ENCODE assay signal across 32 cellular contexts in genomic region chr17:75334723-75335122, GRCh38. TPM values are rescaled to one million over a fixed set of nuclear protein-coding genes. Genes with fewer than 3 reads are reported as not detected.
DNase-seq lines count a peak whose midpoint lies in the region; ATAC-seq, FAIRE-seq and TF ChIP-seq lines count a peak whose summit lies in the region.
"Had no signal": no experiment of that assay in that cellular context is flagged by ENCODE, and none has a peak within 500 bp of the region (broad histone marks: within the 10 kb centered on the region; RNA-seq: fewer than 3 reads in every experiment).

No MANE protein-coding gene starts in this region.

- no peak for TF ChIP-seq POLR2A in K562 (conservative IDR thresholded peaks at IDR 0.05)

- FAIRE-seq in K562 (lab: Jason Lieb, UNC) = no peak
- FAIRE-seq: A549 had no signal

- H4K8ac ChIP-seq in trophoblast cell (ENCODE audit: low read depth, low read length) = no peak overlapping the region

- CTCF ChIA-PET in activated CD8-positive, alpha-beta T cell treated with anti-CD3 and anti-CD28 coated beads, Interleukin-2, amount 10 ng/mL, durations not matched to agents 7 days and 5 days (lab: Charles Lee) = interaction anchor here (4.2 to 6.9 kb wide), 3 partner anchors 12 to 77 kb away, joined by 19 to 46 read pairs (median 29); no protein-coding TSS in a partner anchor
- CTCF ChIA-PET in activated CD8-positive, alpha-beta T cell treated with anti-CD3 and anti-CD28 coated beads for 36 hours (lab: Charles Lee) = interaction anchor here (1.0 to 2.1 kb wide), 3 partner anchors 11 to 27 kb away, joined by 3 to 7 read pairs (median 7); no protein-coding TSS in a partner anchor
- CTCF ChIA-PET in K562 (lab: Yijun Ruan, JAX; ENCODE audit: low intra/inter-chr PET ratio) = no interaction called here

- peaks cover 3% of the 10 kb centered on the region; the same call in 1 of the 2 replicates for H4K20me1 ChIP-seq in K562 (replicated peaks; ENCODE audit: control insufficient read depth, insufficient read depth, low read length)

- H3K4me1 ChIP-seq in K562 (replicated peaks in 1 of 2; ENCODE audit: control insufficient read depth in 2 of 2, insufficient read depth in 2 of 2, low read length in 2 of 2) (peaks cover 15 to 20% of the 10 kb centered on the region in 2 experiments), trophoblast cell (ENCODE audit: control insufficient read depth in 1 of 2, insufficient read depth in 2 of 2, low read length in 2 of 2) (peaks cover 3 to 5% of the 10 kb centered on the region in 2 experiments)
- H3K4me1 ChIP-seq: A549, uterus had no signal

- peak overlapping the region; percentile 26 for H3K4ac ChIP-seq in trophoblast cell (ENCODE audit: low read depth, low read length)

- H3K9ac ChIP-seq in K562 (ENCODE audit: insufficient read depth in 1 of 2, low read depth in 2 of 2, low read length in 2 of 2) (no peak overlapping the region), trophoblast cell (ENCODE audit: low read length) (no peak overlapping the region)

- peaks cover 36% of the 10 kb centered on the region for H3K36me3 Mint-ChIP-seq in activated CD8-positive, alpha-beta T cell treated with anti-CD3 and anti-CD28 coated beads, Interleukin-2, amount 10 ng/mL, durations not matched to agents 7 days and 5 days (ENCODE audit: low read depth)
- H3K36me3 Mint-ChIP-seq in activated CD8-positive, alpha-beta T cell treated with anti-CD3 and anti-CD28 coated beads for 36 hours (ENCODE audit: low read depth) = peaks cover 21% of the 10 kb centered on the region

- peaks cover 77% of the 10 kb centered on the region for H3K4me1 Mint-ChIP-seq in activated CD8-positive, alpha-beta T cell treated with anti-CD3 and anti-CD28 coated beads, Interleukin-2, amount 10 ng/mL, durations not matched to agents 7 days and 5 days (ENCODE audit: low read depth)
- H3K4me1 Mint-ChIP-seq in activated CD8-positive, alpha-beta T cell treated with anti-CD3 and anti-CD28 coated beads for 36 hours (ENCODE audit: low read depth) = peaks cover 65% of the 10 kb centered on the region

- TF ChIP-seq EP300 in K562 (IDR thresholded peaks at IDR 0.05; ENCODE audit: low read length) = no peak

- no peak overlapping the region for H3K14ac ChIP-seq in trophoblast cell (ENCODE audit: low read length)

- H4K91ac ChIP-seq in trophoblast cell (ENCODE audit: low read depth, low read length) = no peak overlapping the region

- H3K4me3 Mint-ChIP-seq in activated CD8-positive, alpha-beta T cell treated with anti-CD3 and anti-CD28 coated beads, Interleukin-2, amount 10 ng/mL, durations not matched to agents 7 days and 5 days = no peak overlapping the region
- H3K4me3 Mint-ChIP-seq in activated CD8-positive, alpha-beta T cell treated with anti-CD3 and anti-CD28 coated beads for 36 hours = no peak overlapping the region
- H3K4me3 Mint-ChIP-seq: activated T-helper 17 cell treated with anti-CD3 and anti-CD28 coated beads, Interleukin-2, amount 50 U/mL, for 72 hours; effector memory CD8-positive, alpha-beta T cell; HFFc6; stimulated activated naive CD8-positive, alpha-beta T cell treated with anti-CD3 and anti-CD28 coated beads, Interleukin-15, amount 100 ng/mL, for 72 hours had no signal

- TF ChIP-seq CTCF in activated CD8-positive, alpha-beta T cell treated with anti-CD3 and anti-CD28 coated beads for 36 hours (IDR thresholded peaks at IDR 0.05) = no peak
- TF ChIP-seq CTCF in K562 (IDR thresholded peaks at IDR 0.05 in 2 of 3, conservative IDR thresholded peaks at IDR 0.05 in 1 of 3; ENCODE audit: insufficient read depth in 2 of 3, low read depth in 1 of 3, low read length in 3 of 3) = no peak

- no peak overlapping the region for H3K4me2 ChIP-seq in K562 (ENCODE audit: insufficient read depth, low read length)
- no peak overlapping the region for H3K4me2 ChIP-seq in trophoblast cell (ENCODE audit: low read length)
- H3K4me2 ChIP-seq: A549 had no signal

- no peak overlapping the region for H2AK5ac ChIP-seq in trophoblast cell (ENCODE audit: low read length)

- H2AFZ ChIP-seq in K562 (ENCODE audit: low read depth, low read length) (no peak overlapping the region), trophoblast cell (ENCODE audit: insufficient read depth, low read length, poor library complexity) (no peak overlapping the region)

- H2BK12ac ChIP-seq in trophoblast cell (ENCODE audit: low read length) = no peak overlapping the region

- TF ChIP-seq RAD21 in K562 (CRISPR knock-in tag; conservative IDR thresholded peaks at IDR 0.05 in 1 of 2, IDR thresholded peaks at IDR 0.05 in 1 of 2) = no peak

- H3K23ac ChIP-seq in trophoblast cell (ENCODE audit: low read length) = no peak overlapping the region

- H3K27me3 Mint-ChIP-seq in activated CD8-positive, alpha-beta T cell treated with anti-CD3 and anti-CD28 coated beads, Interleukin-2, amount 10 ng/mL, durations not matched to agents 7 days and 5 days (ENCODE audit: low read depth) = no peaks in the 10 kb centered on the region
- no peaks in the 10 kb centered on the region for H3K27me3 Mint-ChIP-seq in activated CD8-positive, alpha-beta T cell treated with anti-CD3 and anti-CD28 coated beads for 36 hours
- H3K27me3 Mint-ChIP-seq: activated T-helper 17 cell treated with anti-CD3 and anti-CD28 coated beads, Interleukin-2, amount 50 U/mL, for 72 hours; effector memory CD8-positive, alpha-beta T cell; stimulated activated naive CD8-positive, alpha-beta T cell treated with anti-CD3 and anti-CD28 coated beads, Interleukin-15, amount 100 ng/mL, for 72 hours had no signal

- H3K36me3 ChIP-seq in KOPT-K1 (ENCODE audit: insufficient read depth, low read length) (peaks cover 24% of the 10 kb centered on the region), K562 (ENCODE audit: control insufficient read depth, insufficient read depth, low read length) (peaks cover 28% of the 10 kb centered on the region; the same call in 1 of the 3 replicates), trophoblast cell (ENCODE audit: control insufficient read depth in 1 of 2, insufficient read depth in 2 of 2, low read length in 2 of 2) (peaks cover 2 to 9% of the 10 kb centered on the region in 2 experiments)
- H3K36me3 ChIP-seq: right atrium auricular region, uterus had no signal

- no peaks in the 10 kb centered on the region for H3K9me1 ChIP-seq in K562 (ENCODE audit: control insufficient read depth, insufficient read depth, low read length)

- no peak overlapping the region for H3K4me3 ChIP-seq in K562
- no peak overlapping the region for H3K4me3 ChIP-seq in trophoblast cell (ENCODE audit: low read depth, low read length)
- H3K4me3 ChIP-seq: A549, left lung, right atrium auricular region, thoracic aorta, uterus had no signal

- H3K79me2 ChIP-seq in K562 (ENCODE audit: control insufficient read depth, insufficient read depth, low read length) (peaks cover 79% of the 10 kb centered on the region), trophoblast cell (ENCODE audit: control insufficient read depth, insufficient read depth, low read length, poor library complexity) (peaks cover 2% of the 10 kb centered on the region)

- no peaks in the 10 kb centered on the region for H3K79me1 ChIP-seq in trophoblast cell (ENCODE audit: low read length)

- BruUV-seq in K562 (replicated peaks; lab: Mats Ljungman, UMichigan) = no TSS peak

- 100% methylated on average over 3 of the region's 3 CpGs for WGBS in K562 (ENCODE audit: insufficient coverage, low coverage, missing lambda C conversion rate)
- no CpG with 5 or more reads among the region's 3 CpGs for WGBS in trophoblast cell (ENCODE audit: extremely low coverage, insufficient coverage, insufficient read length)

- H3K27me3 ChIP-seq in K562 (ENCODE audit: control insufficient read depth in 2 of 2, insufficient read depth in 2 of 2, low read length in 2 of 2) (no peaks in the 10 kb centered on the region), trophoblast cell (ENCODE audit: insufficient read depth, low read length) (no peaks in the 10 kb centered on the region)
- H3K27me3 ChIP-seq: left lung, right atrium auricular region, uterus had no signal

- POLR2A ChIA-PET in activated CD8-positive, alpha-beta T cell treated with anti-CD3 and anti-CD28 coated beads, Interleukin-2, amount 10 ng/mL, durations not matched to agents 7 days and 5 days (lab: Charles Lee) = interaction anchor here (2.0 kb wide), 1 partner anchor 9 kb away, joined by 5 read pairs; no protein-coding TSS in a partner anchor
- POLR2A ChIA-PET in activated CD8-positive, alpha-beta T cell treated with anti-CD3 and anti-CD28 coated beads for 36 hours (lab: Charles Lee) = no interaction called here
- POLR2A ChIA-PET in K562 (lab: Yijun Ruan, JAX) = interaction anchor here (1.1 to 1.7 kb wide), 3 partner anchors 15 to 60 kb away, joined by 3 to 5 read pairs (median 4); no protein-coding TSS in a partner anchor

- peak overlapping the region; percentile 3 for H3K27ac Mint-ChIP-seq in activated CD8-positive, alpha-beta T cell treated with anti-CD3 and anti-CD28 coated beads, Interleukin-2, amount 10 ng/mL, durations not matched to agents 7 days and 5 days
- H3K27ac Mint-ChIP-seq in activated CD8-positive, alpha-beta T cell treated with anti-CD3 and anti-CD28 coated beads for 36 hours = no peak overlapping the region
- H3K27ac Mint-ChIP-seq: activated naive CD4-positive, alpha-beta T cell treated with anti-CD3 and anti-CD28 coated beads, Interleukin-2, amount 50 U/mL, for 72 hours; activated T-helper 17 cell treated with anti-CD3 and anti-CD28 coated beads, Interleukin-2, amount 50 U/mL, for 72 hours; HFFc6; stimulated activated naive CD8-positive, alpha-beta T cell treated with anti-CD3 and anti-CD28 coated beads, Interleukin-15, amount 100 ng/mL, for 72 hours had no signal

- DNase-seq in activated CD8-positive, alpha-beta T cell treated with anti-CD3 and anti-CD28 coated beads, Interleukin-2, amount 10 ng/mL, durations not matched to agents 7 days and 5 days = no peak
- DNase-seq in activated CD8-positive, alpha-beta T cell treated with anti-CD3 and anti-CD28 coated beads for 36 hours = no peak
- no peak for DNase-seq in K562 (ENCODE audit: extremely low read depth in 1 of 4, low spot score in 3 of 4)
- DNase-seq in trophoblast cell = no peak
- no peak for DNase-seq in NCI-H524 treated with DMSO at 0.1 percent for 48 hours (lab: John Stamatoyannopoulos, UW)
- DNase-seq: caudate nucleus; cortex of kidney; effector memory CD8-positive, alpha-beta T cell; GOT3; HFFc6; IMR-90; islet precursor cell; left lung; mesenchymal stem cell; NCI-H146; NCI-H2107; NCI-H748 treated with DMSO at 0.1 percent for 48 hours; posterior cingulate gyrus; SIG-M5; stimulated activated CD4-positive, alpha-beta T cell treated with anti-CD3 and anti-CD28 coated beads, Interleukin-1b, Interleukin-23, amount 100 ng/mL, for 48 hours; stimulated activated naive CD8-positive, alpha-beta T cell treated with anti-CD3 and anti-CD28 coated beads, Interleukin-15, amount 100 ng/mL, for 72 hours; T1000; uterus had no signal

- H3K18ac ChIP-seq in trophoblast cell (ENCODE audit: low read length) = no peak overlapping the region

- peak overlapping the region; percentile 82 for H3K27ac ChIP-seq in KOPT-K1 (ENCODE audit: low read depth, low read length, poor library complexity, severe bottlenecking)
- no peak overlapping the region for H3K27ac ChIP-seq in K562 (ENCODE audit: extremely low read depth, low read depth, low read length)
- no peak overlapping the region for H3K27ac ChIP-seq in trophoblast cell (ENCODE audit: low read depth, low read length)
- H3K27ac ChIP-seq: A549, left lung, right atrium auricular region, thoracic aorta, uterus, VCaP had no signal

- in situ Hi-C loops in K562 (cut with MboI) = no loop called here

- ATAC-seq in activated CD8-positive, alpha-beta T cell treated with anti-CD3 and anti-CD28 coated beads, Interleukin-2, amount 10 ng/mL, durations not matched to agents 7 days and 5 days = no peak
- ATAC-seq in activated CD8-positive, alpha-beta T cell treated with anti-CD3 and anti-CD28 coated beads for 36 hours = no peak
- no peak for ATAC-seq in K562
- ATAC-seq in GM21526 (IDR thresholded peaks at IDR 0.05; ENCODE audit: low FRiP score, unreplicated experiment) = no peak
- ATAC-seq in GM19351 (IDR thresholded peaks at IDR 0.05; ENCODE audit: unreplicated experiment) = no peak
- ATAC-seq: A549; activated naive CD4-positive, alpha-beta T cell treated with anti-CD3 and anti-CD28 coated beads, Interleukin-2, amount 50 U/mL, for 72 hours; activated T-helper 17 cell treated with anti-CD3 and anti-CD28 coated beads, Interleukin-2, amount 50 U/mL, for 72 hours; effector memory CD8-positive, alpha-beta T cell; left lung; stimulated activated naive CD8-positive, alpha-beta T cell treated with anti-CD3 and anti-CD28 coated beads, Interleukin-15, amount 100 ng/mL, for 72 hours had no signal

- H2BK120ac ChIP-seq in trophoblast cell (ENCODE audit: insufficient read depth, low read length, poor library complexity) = no peak overlapping the region

- intact Hi-C loops in activated CD8-positive, alpha-beta T cell treated with anti-CD3 and anti-CD28 coated beads for 36 hours (cut with micrococcal nuclease) = no loop called here
- intact Hi-C loops in K562 (cut with micrococcal nuclease) = no loop called here

- H2BK5ac ChIP-seq in trophoblast cell (ENCODE audit: low read depth, low read length, poor library complexity) = no peak overlapping the region

- H3K9me3 Mint-ChIP-seq in activated CD8-positive, alpha-beta T cell treated with anti-CD3 and anti-CD28 coated beads, Interleukin-2, amount 10 ng/mL, durations not matched to agents 7 days and 5 days (ENCODE audit: insufficient read depth) = no peaks in the 10 kb centered on the region
- H3K9me3 Mint-ChIP-seq in activated CD8-positive, alpha-beta T cell treated with anti-CD3 and anti-CD28 coated beads for 36 hours = no peaks in the 10 kb centered on the region
- H3K9me3 Mint-ChIP-seq: activated naive CD4-positive, alpha-beta T cell treated with anti-CD3 and anti-CD28 coated beads, Interleukin-2, amount 50 U/mL, for 72 hours; activated T-helper 17 cell treated with anti-CD3 and anti-CD28 coated beads, Interleukin-2, amount 50 U/mL, for 72 hours; effector memory CD8-positive, alpha-beta T cell; HFFc6; stimulated activated naive CD8-positive, alpha-beta T cell treated with anti-CD3 and anti-CD28 coated beads, Interleukin-15, amount 100 ng/mL, for 72 hours had no signal

- no peak overlapping the region for H4K12ac ChIP-seq in trophoblast cell (ENCODE audit: low read depth, low read length)

- H3K9me3 ChIP-seq in KOPT-K1 (ENCODE audit: insufficient read depth, low read length, poor library complexity, severe bottlenecking) (no peaks in the 10 kb centered on the region), K562 (replicated peaks; ENCODE audit: control insufficient read depth, insufficient read depth, low read depth, low read length) (no peaks in the 10 kb centered on the region), trophoblast cell (ENCODE audit: insufficient read depth, low read depth, low read length) (no peaks in the 10 kb centered on the region)
- H3K9me3 ChIP-seq: A549, left lung, right atrium auricular region, thoracic aorta, uterus had no signal

RNA-seq across cellular contexts. Expression of gene SLC25A19, which starts 45.5 kb away (rescaled TPM):
- total RNA-seq in activated CD8-positive, alpha-beta T cell treated with anti-CD3 and anti-CD28 coated beads, Interleukin-2, amount 10 ng/mL, durations not matched to agents 7 days and 5 days = 10 to 100 TPM; 41.1 to 43.6 TPM
- 10 to 100 TPM; 55.1 to 55.2 TPM for total RNA-seq in activated CD8-positive, alpha-beta T cell treated with anti-CD3 and anti-CD28 coated beads for 36 hours
- total RNA-seq in K562 (2011; cell fraction: chromatin; rRNA removed; ENCODE audit: low replicate concordance) = 80.8 and 110 TPM in 2 replicates
- 83.7 and 96.9 TPM in 2 replicates for total RNA-seq in K562 (2011; cell fraction: nucleolus; rRNA removed)
- total RNA-seq in K562 (2011; cell fraction: nucleoplasm; rRNA removed) = 75.9 and 93.0 TPM in 2 replicates
- total RNA-seq in K562 (2014; rRNA removed) = 56.1 and 71.6 TPM in 2 replicates
- 35.9 and 45.2 TPM in 2 replicates for total RNA-seq in K562 (2014; rRNA removed; fragmentation: Illumina TruSeq; extraction: Trizol)
- 49.0 and 49.3 TPM in 2 replicates for total RNA-seq in K562 (2015; rRNA removed; fragmentation: Illumina TruSeq; extraction: Trizol)
- 73.4 and 76.6 TPM in 2 replicates for total RNA-seq in K562 (2021)
- 51.7 and 55.3 TPM in 2 replicates for polyA plus RNA-seq in K562 (2011; rRNA removed)
- 70.2 and 111 TPM in 2 replicates for polyA plus RNA-seq in K562 (2011; cell fraction: cytosol; rRNA removed)
- polyA plus RNA-seq in K562 (2011; cell fraction: nucleus; rRNA removed) = 50.7 and 83.5 TPM in 2 replicates
- 26.6 and 58.9 TPM in 2 replicates for polyA plus RNA-seq in K562 (2012)
- 57.1 and 60.9 TPM in 2 replicates for polyA plus RNA-seq in K562 (2014; fragmentation: Illumina TruSeq; extraction: Trizol)
- polyA plus RNA-seq in K562 (2014; fragmentation: Nextera tagmentation; extraction: Ambion mirVana) = 10 to 100 TPM; 33.4 to 49.3 TPM
- polyA plus RNA-seq in K562 (2014; rRNA removed) = 73.1 and 83.5 TPM in 2 replicates
- 29.7 and 31.1 TPM in 2 replicates for polyA minus RNA-seq in K562 (2011; rRNA and poly(A)+ RNA removed)
- polyA minus RNA-seq in K562 (2011; cell fraction: cytosol; rRNA and poly(A)+ RNA removed) = 18.5 and 33.6 TPM in 2 replicates
- polyA minus RNA-seq in K562 (2011; cell fraction: nucleus; rRNA and poly(A)+ RNA removed) = 32.9 and 44.3 TPM in 2 replicates
- 8.9 and 10.2 TPM in 2 replicates for polyA plus RNA-seq in trophoblast cell (2013)
